Comparison of ENCODE assay signal across 10 cellular contexts in the genomic region with DNA sequence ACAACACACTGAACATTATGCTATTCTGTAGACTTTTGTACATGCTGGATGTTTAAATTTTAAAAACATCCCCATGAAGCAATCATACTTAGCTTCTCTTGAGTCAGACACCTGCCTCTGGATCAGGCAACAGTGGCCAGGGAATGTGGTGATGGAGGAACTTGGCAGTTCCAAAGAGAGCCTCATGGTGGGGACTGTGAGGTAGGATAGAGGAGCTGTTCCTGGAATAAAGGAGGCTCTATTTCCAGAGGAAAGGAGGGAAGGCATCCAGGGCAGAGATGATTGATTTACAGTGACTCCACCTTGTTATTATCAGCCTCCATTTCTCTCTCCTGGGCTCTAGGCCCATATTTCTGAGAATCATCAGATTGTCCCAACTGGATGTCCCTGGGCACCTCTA. TPM values are rescaled to one million over a fixed set of nuclear protein-coding genes. Genes with fewer than 3 reads are reported as not detected.
DNase-seq lines count a peak whose midpoint lies in the region; ATAC-seq, FAIRE-seq and TF ChIP-seq lines count a peak whose summit lies in the region.
"Had no signal": no experiment of that assay in that cellular context is flagged by ENCODE, and none has a peak within 500 bp of the region (broad histone marks: within the 10 kb centered on the region; RNA-seq: fewer than 3 reads in every experiment).

No MANE protein-coding gene starts in this region.

- FAIRE-seq in frontal cortex (lab: Jason Lieb, UNC) = no peak
- FAIRE-seq: islet of Langerhans had no signal

- no peak overlapping the region for H3K4me3 Mint-ChIP-seq in HFFc6
- H3K4me3 Mint-ChIP-seq in activated T-cell treated with anti-CD3 and anti-CD28 coated beads, Interleukin-2, amount 50 U/mL, for 72 hours = no peak overlapping the region
- H3K4me3 Mint-ChIP-seq: activated T-helper 1 cell treated with anti-CD3 and anti-CD28 coated beads, Interleukin-12 subunit alpha, Interleukin-12 subunit beta, Interleukin-2, Interleukin-4 antibody, amounts not matched to agents 30 ng/mL and 10 ng/mL and 1 ng/mL, durations not matched to agents 14 hours and 24 hours and 36 hours had no signal

- peak; percentile 46 for TF ChIP-seq CTCF in HFFc6 (IDR thresholded peaks at IDR 0.05)

- peak; percentile 11 for DNase-seq in HFFc6
- DNase-seq in SW480 (ENCODE audit: low spot score) = peak; percentile 76
- DNase-seq in iPS DF 19.7 (ENCODE audit: low read depth, low spot score) = peak; percentile 40
- DNase-seq in superior temporal gyrus (ENCODE audit: extremely low spot score) = peak; percentile 29
- no peak for DNase-seq in activated T-cell treated with anti-CD3 and anti-CD28 coated beads, Interleukin-2, amount 50 U/mL, for 72 hours
- no peak for DNase-seq in frontal cortex (ENCODE audit: low spot score in 2 of 2)
- DNase-seq in Kasumi-1 (lab: John Stamatoyannopoulos, UW) = no peak
- DNase-seq: MV-4-11 had no signal

- ATAC-seq in activated T-cell treated with anti-CD3 and anti-CD28 coated beads, Interleukin-2, amount 50 U/mL, for 72 hours (replicated peaks in 1 of 2) = no peak

- H3K27ac Mint-ChIP-seq in HFFc6 = no peak overlapping the region
- no peak overlapping the region for H3K27ac Mint-ChIP-seq in activated T-cell treated with anti-CD3 and anti-CD28 coated beads, Interleukin-2, amount 50 U/mL, for 72 hours
- H3K27ac Mint-ChIP-seq: activated T-helper 1 cell treated with anti-CD3 and anti-CD28 coated beads, Interleukin-12 subunit alpha, Interleukin-12 subunit beta, Interleukin-2, Interleukin-4 antibody, amounts not matched to agents 30 ng/mL and 10 ng/mL and 1 ng/mL, durations not matched to agents 14 hours and 24 hours and 36 hours had no signal

- H3K36me3 Mint-ChIP-seq in HFFc6 (ENCODE audit: low read depth) = no peaks in the 10 kb centered on the region
- no peaks in the 10 kb centered on the region for H3K36me3 Mint-ChIP-seq in activated T-cell treated with anti-CD3 and anti-CD28 coated beads, Interleukin-2, amount 50 U/mL, for 72 hours (ENCODE audit: insufficient read depth in 2 of 2)

- H3K4me1 Mint-ChIP-seq in HFFc6 (ENCODE audit: low read depth) = peaks cover 21% of the 10 kb centered on the region
- H3K4me1 Mint-ChIP-seq in activated T-cell treated with anti-CD3 and anti-CD28 coated beads, Interleukin-2, amount 50 U/mL, for 72 hours (ENCODE audit: low read depth) = no peaks in the 10 kb centered on the region

- peaks cover 2% of the 10 kb centered on the region for H3K27me3 Mint-ChIP-seq in HFFc6 (ENCODE audit: insufficient read depth)
- peaks cover 30% of the 10 kb centered on the region for H3K27me3 Mint-ChIP-seq in activated T-cell treated with anti-CD3 and anti-CD28 coated beads, Interleukin-2, amount 50 U/mL, for 72 hours (ENCODE audit: low read depth)

- H3K9me3 Mint-ChIP-seq in HFFc6 = no peaks in the 10 kb centered on the region
- peaks cover 0 to 3% of the 10 kb centered on the region in 2 donors for H3K9me3 Mint-ChIP-seq in activated T-cell treated with anti-CD3 and anti-CD28 coated beads, Interleukin-2, amount 50 U/mL, for 72 hours
- H3K9me3 Mint-ChIP-seq: activated T-helper 1 cell treated with anti-CD3 and anti-CD28 coated beads, Interleukin-12 subunit alpha, Interleukin-12 subunit beta, Interleukin-2, Interleukin-4 antibody, amounts not matched to agents 30 ng/mL and 10 ng/mL and 1 ng/mL, durations not matched to agents 14 hours and 24 hours and 36 hours had no signal

RNA-seq across cellular contexts. Expression of gene ABHD17C, which starts 35.0 kb away (rescaled TPM):
- total RNA-seq in HFFc6 (2021; fragmentation: NEBNext Ultra II Directional; extraction: Animal tissue kit (Norgen Biotek cat#: 25700)) = 10 to 100 TPM in 5 of 6 experiments, 1 to 10 TPM in 1; 8.5 to 21.4 (median 15.9) TPM
- total RNA-seq in activated T-cell treated with anti-CD3 and anti-CD28 coated beads, Interleukin-2, amount 50 U/mL, for 72 hours = 1 to 10 TPM; 7.0 to 9.1 TPM
- 12.6 TPM for total RNA-seq in frontal cortex

Comparison
In these comparisons a context has a peak if more than half of its experiments do, and no peak if none do; other contexts are left out.
1. DNase-seq: peak in HFFc6 (single experiment), SW480 (single experiment), iPS DF 19.7 (single experiment) and superior temporal gyrus (single experiment); none in activated T-cell treated with anti-CD3 and anti-CD28 coated beads, Interleukin-2, amount 50 U/mL, for 72 hours (0 of 2), frontal cortex (0 of 2) and Kasumi-1 (0 of 2).